In the genomic region with DNA sequence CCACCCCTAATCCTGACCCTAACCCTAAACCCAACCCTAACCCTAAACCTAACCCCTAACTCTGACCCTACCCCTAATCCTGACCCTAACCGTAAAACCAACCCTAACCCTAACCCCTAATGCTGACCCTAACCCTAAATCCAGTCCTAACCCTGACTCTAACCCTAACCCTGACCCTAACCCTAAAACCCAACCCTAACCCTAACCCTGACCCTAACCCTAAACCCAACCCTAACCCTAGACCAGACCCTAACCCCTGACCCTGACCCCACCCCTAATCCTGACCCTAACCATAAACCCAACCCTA, we compare ENCODE assay signal across 10 cellular contexts. TPM values are rescaled to one million over a fixed set of nuclear protein-coding genes. Genes with fewer than 3 reads are reported as not detected.
DNase-seq lines count a peak whose midpoint lies in the region; ATAC-seq, FAIRE-seq and TF ChIP-seq lines count a peak whose summit lies in the region.
"Had no signal": no experiment of that assay in that cellular context is flagged by ENCODE, and none has a peak within 500 bp of the region (broad histone marks: within the 10 kb centered on the region; RNA-seq: fewer than 3 reads in every experiment).

No MANE protein-coding gene starts in this region.

- DNase-seq in right cardiac atrium = no peak
- DNase-seq in cardiac septum (ENCODE audit: low spot score) = no peak
- no peak for DNase-seq in bronchial epithelial cell (ENCODE audit: low read depth)
- no peak for DNase-seq in uterus
- no peak for DNase-seq in stimulated activated CD4-positive, alpha-beta T cell treated with anti-CD3 and anti-CD28 coated beads, Interleukin-12 subunit alpha, Interleukin-12 subunit beta, amount 100 ng/mL, for 4 hours
- DNase-seq in 8988T = no peak
- DNase-seq in dermis blood vessel endothelial cell = no peak

- peak overlapping the region; percentile 69 for H3K9ac ChIP-seq in mucosa of stomach (ENCODE audit: low read length)

- H3K27me3 ChIP-seq in right cardiac atrium (ENCODE audit: control insufficient read depth, insufficient read depth) (no peaks in the 10 kb centered on the region), bronchial epithelial cell (ENCODE audit: control insufficient read depth, insufficient read depth, low read length) (no peaks in the 10 kb centered on the region), mucosa of stomach (ENCODE audit: control insufficient read depth, insufficient read depth, low read length) (no peaks in the 10 kb centered on the region), uterus (no peaks in the 10 kb centered on the region)

- ATAC-seq in right cardiac atrium = peak in 1 of 2 donors; percentile 1

- no peak for TF ChIP-seq POLR2A in uterus (IDR thresholded peaks at IDR 0.05)

- TF ChIP-seq CTCF in bronchial epithelial cell (IDR thresholded peaks at IDR 0.05; ENCODE audit: insufficient read depth, low read length, severe bottlenecking) (no peak), uterus (IDR thresholded peaks at IDR 0.05) (no peak)

- H3K4me3 ChIP-seq in right cardiac atrium (ENCODE audit: low read length) = peak overlapping the region; percentile 4
- peak overlapping the region; percentile 56 for H3K4me3 ChIP-seq in bronchial epithelial cell (ENCODE audit: low read depth, low read length)
- peak overlapping the region; percentile 69 for H3K4me3 ChIP-seq in mucosa of stomach (ENCODE audit: low read length)
- peak overlapping the region; percentile 39 to 81 for H3K4me3 ChIP-seq in uterus

- no peaks in the 10 kb centered on the region for H3K36me3 ChIP-seq in bronchial epithelial cell (ENCODE audit: control insufficient read depth, insufficient read depth, low read length)
- no peaks in the 10 kb centered on the region for H3K36me3 ChIP-seq in mucosa of stomach (ENCODE audit: control insufficient read depth, insufficient read depth, low read length)
- no peaks in the 10 kb centered on the region for H3K36me3 ChIP-seq in uterus

- peaks cover 5% of the 10 kb centered on the region for H3K4me1 ChIP-seq in right cardiac atrium (ENCODE audit: control insufficient read depth, insufficient read depth, low read length)
- H3K4me1 ChIP-seq in mucosa of stomach (ENCODE audit: control insufficient read depth, insufficient read depth, low read length) = peaks cover 64% of the 10 kb centered on the region
- H3K4me1 ChIP-seq in uterus = peaks cover 0 to 15% of the 10 kb centered on the region in 2 donors

- H3K27ac ChIP-seq in right cardiac atrium (ENCODE audit: low read length) = no peak overlapping the region
- H3K27ac ChIP-seq in uterus = peak overlapping the region; percentile 54 to 70

- intact Hi-C loops in right cardiac atrium (cut with DNase I) (no loop called here), cardiac septum (cut with DNase I) (loop anchor here (2.0 kb wide), 1 partner anchor 18 kb away; no protein-coding TSS in a partner anchor), uterus (cut with DNase I; ENCODE audit: low total_unique reads) (no loop called here)

- WGBS in right cardiac atrium = 100% methylated on average over 1 of the region's 1 CpG

- no peaks in the 10 kb centered on the region for H3K9me3 ChIP-seq in right cardiac atrium (ENCODE audit: control insufficient read depth, low read length)
- no peaks in the 10 kb centered on the region for H3K9me3 ChIP-seq in mucosa of stomach (ENCODE audit: control insufficient read depth, low read length)
- H3K9me3 ChIP-seq in uterus = no peaks in the 10 kb centered on the region

- FAIRE-seq in bronchial epithelial cell (lab: Jason Lieb, UNC) = no peak

RNA-seq across cellular contexts. Expression of a gene that starts 0.7 kb away (rescaled TPM):
- total RNA-seq in right cardiac atrium (10 to 100 TPM; 25.0 to 28.6 (median 26.4) TPM), cardiac septum (24.3 TPM), bronchial epithelial cell (30.5 and 40.1 TPM in 2 replicates), uterus (10 to 100 TPM; 17.7 to 80.6 (median 53.4) TPM), dermis blood vessel endothelial cell (64.3 and 104 TPM in 2 replicates)
- polyA plus RNA-seq in right cardiac atrium = 30.1 TPM

RNA-seq across cellular contexts. Expression of a gene that starts 16.0 kb away (rescaled TPM):
- total RNA-seq in right cardiac atrium (10 to 100 TPM; 13.7 to 19.5 (median 16.9) TPM), cardiac septum (12.1 TPM), bronchial epithelial cell (0.53 and 1.7 TPM in 2 replicates), uterus (10 to 100 TPM in 1 of 4 donors, 1 to 10 TPM in 3; 1.2 to 12.6 (median 2.8) TPM), dermis blood vessel endothelial cell (9.9 and 10.6 TPM in 2 replicates)
- polyA plus RNA-seq in right cardiac atrium = 10.6 TPM
- total RNA-seq: HT1080, RPMI7951 had no signal

RNA-seq across cellular contexts. Expression of a gene that starts 30.6 kb away (rescaled TPM):
- 1 to 10 TPM; 4.0 to 6.0 (median 4.7) TPM for total RNA-seq in right cardiac atrium
- 3.8 TPM for polyA plus RNA-seq in right cardiac atrium
- 6.5 TPM for total RNA-seq in cardiac septum
- 2.9 and 5.2 TPM in 2 replicates for total RNA-seq in bronchial epithelial cell
- total RNA-seq in uterus = 1 to 10 TPM in 2 of 4 donors, not detected in 2; 4.6 to 9.9 TPM
- 7.3 and 13.6 TPM in 2 replicates for total RNA-seq in dermis blood vessel endothelial cell

RNA-seq across cellular contexts. Expression of a gene that starts 30.8 kb away (rescaled TPM):
- total RNA-seq in right cardiac atrium (100 to 1,000 TPM; 689 to 911 (median 734) TPM), cardiac septum (734 TPM), bronchial epithelial cell (70.8 and 301 TPM in 2 replicates), uterus (100 to 1,000 TPM in 1 of 4 donors, 10 to 100 TPM in 3; 24.1 to 168 (median 64.2) TPM), dermis blood vessel endothelial cell (95.5 and 96.7 TPM in 2 replicates)
- polyA plus RNA-seq in right cardiac atrium = 1,352 TPM

Comparison
In these comparisons a context has a peak if more than half of its experiments do, and no peak if none do; other contexts are left out.
1. H3K4me3 ChIP-seq: peak in every context shown above with its lines; median percentile 69 in mucosa of stomach; 60 in uterus; 56 in bronchial epithelial cell; 4 in right cardiac atrium.